ENCODE assay signal across 22 cellular contexts in genomic region chr4:76523593-76523992, GRCh38.
"Had no signal": no experiment of that assay in that cellular context is flagged by ENCODE, and none has a peak within 500 bp of the region (broad histone marks: within the 10 kb centered on the region; RNA-seq: fewer than 3 reads in every experiment).

No MANE protein-coding gene starts in this region.

- H3K9me3 Mint-ChIP-seq: activated naive CD4-positive, alpha-beta T cell treated with anti-CD3 and anti-CD28 coated beads, Interleukin-2, amount 50 U/mL, for 24 hours; immature natural killer cell; natural killer cell had no signal

- H3K9me3 ChIP-seq: left lung, neutrophil, pancreas, vagina had no signal

- H3K4me3 Mint-ChIP-seq: activated naive CD4-positive, alpha-beta T cell treated with anti-CD3 and anti-CD28 coated beads, Interleukin-2, amount 50 U/mL, for 24 hours; immature natural killer cell; mesothelial cell of epicardium; natural killer cell; stimulated activated naive B cell treated with anti-CD40 and anti-IgM and Interleukin-4, amounts not matched to agents 10 μg/mL and 1 μg/mL and 100 μg/mL, for 72 hours; type B pancreatic cell; WTC11 had no signal

- H3K36me3 ChIP-seq: brain microvascular endothelial cell, left lung, neutrophil, pancreas, thoracic aorta, vagina had no signal

- H3K27me3 ChIP-seq: brain microvascular endothelial cell, left lung, neutrophil, pancreas, vagina had no signal

- H3K27ac ChIP-seq: brain microvascular endothelial cell, coronary artery, left lung, neutrophil, pancreas, thoracic aorta, vagina had no signal

- ATAC-seq: left lung; natural killer cell; pancreas; stimulated activated naive B cell treated with anti-CD40 and anti-IgM and Interleukin-4, amounts not matched to agents 10 μg/mL and 1 μg/mL and 100 μg/mL, for 72 hours; WTC11 had no signal

- H3K4me3 ChIP-seq: coronary artery, left lung, pancreas, thoracic aorta, vagina had no signal

- H3K27me3 Mint-ChIP-seq: type B pancreatic cell had no signal

- H3K4me1 ChIP-seq: left lung, vagina had no signal

- DNase-seq: activated gamma-delta T cell treated with Interleukin-2 at 50 U/mL for 16 hours; activated T-cell treated with anti-CD3 and anti-CD28 coated beads, Interleukin-2, amount 50 U/mL, for 1 hour; anterior cingulate cortex; brain microvascular endothelial cell; central memory CD4-positive, alpha-beta T cell; immature natural killer cell; left lung; mammary epithelial cell; natural killer cell; pancreas; stimulated activated CD4-positive, alpha-beta T cell treated with anti-CD3 and anti-CD28 coated beads, Interleukin-2, amount 100 ng/mL, for 48 hours; stimulated activated CD8-positive, alpha-beta memory T cell treated with anti-CD3 and anti-CD28 coated beads, Interleukin-4, amount 100 ng/mL, for 48 hours; stimulated activated naive B cell treated with anti-CD40 and anti-IgM and Interleukin-4, amounts not matched to agents 10 μg/mL and 1 μg/mL and 100 μg/mL, for 72 hours; T-helper 9 cell had no signal

- FAIRE-seq: pancreas had no signal

- H3K27ac Mint-ChIP-seq: activated naive CD4-positive, alpha-beta T cell treated with anti-CD3 and anti-CD28 coated beads, Interleukin-2, amount 50 U/mL, for 24 hours; immature natural killer cell; mesothelial cell of epicardium; natural killer cell; stimulated activated naive B cell treated with anti-CD40 and anti-IgM and Interleukin-4, amounts not matched to agents 10 μg/mL and 1 μg/mL and 100 μg/mL, for 72 hours; type B pancreatic cell; WTC11 had no signal

- H3K36me3 Mint-ChIP-seq: activated naive CD4-positive, alpha-beta T cell treated with anti-CD3 and anti-CD28 coated beads, Interleukin-2, amount 50 U/mL, for 24 hours; immature natural killer cell; natural killer cell; stimulated activated naive B cell treated with anti-CD40 and anti-IgM and Interleukin-4, amounts not matched to agents 10 μg/mL and 1 μg/mL and 100 μg/mL, for 72 hours; type B pancreatic cell had no signal

- H3K4me1 Mint-ChIP-seq: activated naive CD4-positive, alpha-beta T cell treated with anti-CD3 and anti-CD28 coated beads, Interleukin-2, amount 50 U/mL, for 24 hours; immature natural killer cell; natural killer cell; stimulated activated naive B cell treated with anti-CD40 and anti-IgM and Interleukin-4, amounts not matched to agents 10 μg/mL and 1 μg/mL and 100 μg/mL, for 72 hours had no signal
